ENCODE assay signal across 28 cellular contexts in the genomic region with DNA sequence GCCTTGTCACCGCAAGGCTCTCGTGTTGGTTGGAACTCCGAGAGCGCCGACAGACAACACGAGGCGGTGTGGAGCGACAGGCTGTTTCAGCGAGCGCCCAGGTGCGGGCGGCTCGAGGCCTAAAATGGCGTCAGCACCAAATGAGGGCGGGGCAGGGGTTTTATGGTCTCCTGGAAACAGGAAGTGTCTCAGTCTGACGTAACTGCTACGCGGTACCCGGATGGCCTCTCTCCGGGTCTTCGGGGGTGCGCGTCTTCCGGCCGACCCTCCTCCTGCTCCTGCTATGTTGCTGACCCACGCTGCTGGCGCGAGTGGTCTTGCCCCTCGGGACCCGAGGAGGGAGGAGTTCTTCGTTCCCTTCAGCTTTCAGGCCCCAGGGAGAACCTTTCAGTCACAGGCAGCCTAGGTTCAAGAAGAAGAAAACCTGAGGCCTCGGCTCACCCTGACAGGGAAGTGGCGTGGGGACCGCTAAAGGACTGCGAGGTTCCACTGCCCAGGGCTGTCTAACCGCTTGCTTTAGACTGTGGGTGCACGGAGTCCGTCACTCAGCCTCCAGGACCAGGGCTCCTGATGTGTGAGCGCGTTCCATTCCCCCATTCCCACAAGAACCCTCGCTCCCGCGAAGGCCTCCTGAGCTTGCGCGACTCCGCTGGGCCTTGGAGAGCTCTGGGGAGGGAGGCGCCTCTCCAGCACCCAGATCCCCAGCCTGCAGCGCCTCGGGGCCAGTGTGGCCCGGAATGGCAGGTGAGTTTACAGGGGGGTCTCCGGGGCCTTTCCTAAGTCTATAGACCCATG.
"Had no signal": no experiment of that assay in that cellular context is flagged by ENCODE, and none has a peak within 500 bp of the region (broad histone marks: within the 10 kb centered on the region; RNA-seq: fewer than 3 reads in every experiment).

No MANE protein-coding gene starts in this region.

- H3K27me3 Mint-ChIP-seq: stimulated activated memory B cell treated with anti-CD40 and anti-IgM and Interleukin-4, amounts not matched to agents 10 μg/mL and 1 μg/mL and 100 μg/mL, for 72 hours had no signal

- H3K4me3 Mint-ChIP-seq: dendritic cell treated with granulocyte-macrophage colony-stimulating factor and Interleukin-4, amounts not matched to agents 40 ng/mL and 50 ng/mL, for 4 days; endodermal cell; natural killer cell; neural crest cell; stimulated activated memory B cell treated with anti-CD40 and anti-IgM and Interleukin-4, amounts not matched to agents 10 μg/mL and 1 μg/mL and 100 μg/mL, for 72 hours had no signal

- H3K4me1 Mint-ChIP-seq: natural killer cell; stimulated activated memory B cell treated with anti-CD40 and anti-IgM and Interleukin-4, amounts not matched to agents 10 μg/mL and 1 μg/mL and 100 μg/mL, for 72 hours had no signal

- H3K27ac ChIP-seq: epithelial cell of prostate, gastrocnemius medialis, left lung, prostate gland, right atrium auricular region, thoracic aorta, tibial nerve, upper lobe of left lung, uterus had no signal

- H3K4me2 ChIP-seq: smooth muscle cell had no signal

- H3K36me3 ChIP-seq: gastrocnemius medialis, left lung, prostate gland, right atrium auricular region, thoracic aorta, tibial nerve, upper lobe of left lung, uterus had no signal

- H3K9me3 ChIP-seq: gastrocnemius medialis, left lung, prostate gland, right atrium auricular region, thoracic aorta, upper lobe of left lung, uterus had no signal

- H3K9me3 Mint-ChIP-seq: endodermal cell, natural killer cell, neural crest cell had no signal

- H3K27me3 ChIP-seq: gastrocnemius medialis, left lung, right atrium auricular region, tibial nerve, upper lobe of left lung, uterus had no signal

- ATAC-seq: esophagus mucosa; gastrocnemius medialis; left cardiac atrium; left lung; natural killer cell; sciatic nerve; stimulated activated memory B cell treated with anti-CD40 and anti-IgM and Interleukin-4, amounts not matched to agents 10 μg/mL and 1 μg/mL and 100 μg/mL, for 72 hours had no signal

- H3K36me3 Mint-ChIP-seq: natural killer cell had no signal

- H3K4me1 ChIP-seq: gastrocnemius medialis, left lung, right atrium auricular region, tibial nerve, upper lobe of left lung, uterus had no signal

- H3K27ac Mint-ChIP-seq: dendritic cell treated with granulocyte-macrophage colony-stimulating factor and Interleukin-4, amounts not matched to agents 40 ng/mL and 50 ng/mL, for 4 days; natural killer cell; stimulated activated memory B cell treated with anti-CD40 and anti-IgM and Interleukin-4, amounts not matched to agents 10 μg/mL and 1 μg/mL and 100 μg/mL, for 72 hours had no signal

- H3K4me3 ChIP-seq: gastrocnemius medialis, left lung, prostate gland, right atrium auricular region, smooth muscle cell, thoracic aorta, tibial nerve, upper lobe of left lung, uterus had no signal

- FAIRE-seq: colon, islet of Langerhans had no signal

- DNase-seq: cerebellar nuclear complex; effector CD8-positive, alpha-beta T cell; endodermal cell; foreskin fibroblast; gastrocnemius medialis; left cardiac atrium; mammary epithelial cell; natural killer cell; stimulated activated CD4-positive, alpha-beta T cell treated with anti-CD3 and anti-CD28 coated beads, Interleukin-2, amount 100 ng/mL, for 24 hours; stimulated activated CD4-positive, alpha-beta T cell treated with anti-CD3 and anti-CD28 coated beads, Interleukin-4, amount 100 ng/mL, for 24 hours; stimulated activated naive CD8-positive, alpha-beta T cell treated with anti-CD3 and anti-CD28 coated beads, Interleukin-15, Interleukin-2, amounts not matched to agents 100 U/mL and 50 U/mL, for 24 hours; substantia nigra; upper lobe of left lung; uterus had no signal
